ENCODE assay signal across 27 cellular contexts in genomic region chr12:81811778-81812125, GRCh38. TPM values are rescaled to one million over a fixed set of nuclear protein-coding genes. Genes with fewer than 3 reads are reported as not detected.
"Had no signal": no experiment of that assay in that cellular context is flagged by ENCODE, and none has a peak within 500 bp of the region (broad histone marks: within the 10 kb centered on the region; RNA-seq: fewer than 3 reads in every experiment).

No MANE protein-coding gene starts in this region.

- H3K4me1 Mint-ChIP-seq: nephron had no signal

- DNase-seq: activated CD4-positive, alpha-beta T cell treated with anti-CD3 and anti-CD28 coated beads for 4 hours; activated CD4-positive, alpha-beta T cell treated with anti-CD3 and anti-CD28 coated beads, Interleukin-2, amount 50 U/mL, for 4 hours; activated effector memory CD4-positive, alpha-beta T cell treated with anti-CD3 and anti-CD28 coated beads, Interleukin-2, amount 50 U/mL, for 16 hours; activated naive CD4-positive, alpha-beta T cell treated with anti-CD3 and anti-CD28 coated beads for 36 hours; activated naive CD8-positive, alpha-beta T cell treated with anti-CD3 and anti-CD28 coated beads for 36 hours; activated T-cell treated with anti-CD3 and anti-CD28 coated beads for 4 hours; adrenal gland; central memory CD4-positive, alpha-beta T cell; foreskin fibroblast; heart left ventricle; left ventricle myocardium inferior; pancreas; spleen; stimulated activated naive CD4-positive, alpha-beta T cell treated with Interleukin-2 at 50 U/mL for 16 hours; T-helper 1 cell; transverse colon had no signal

- H3K4me1 ChIP-seq: left ventricle myocardium inferior, pancreas, prostate gland, transverse colon had no signal

- H3K4me3 Mint-ChIP-seq: activated naive CD4-positive, alpha-beta T cell treated with anti-CD3 and anti-CD28 coated beads for 36 hours; activated naive CD8-positive, alpha-beta T cell treated with anti-CD3 and anti-CD28 coated beads for 36 hours; activated T-helper 1 cell treated with anti-CD3 and anti-CD28 coated beads, Interleukin-12 subunit alpha, Interleukin-12 subunit beta, Interleukin-2, Interleukin-4 antibody, amounts not matched to agents 30 ng/mL and 10 ng/mL and 1 ng/mL, durations not matched to agents 14 hours and 24 hours and 36 hours; dendritic cell treated with granulocyte-macrophage colony-stimulating factor and Interleukin-4, amounts not matched to agents 40 ng/mL and 50 ng/mL, for 4 days; endodermal cell; nephron; T-helper 2 cell treated with Interferon-gamma antibody and Interleukin-4, amounts not matched to agents 5 μg/mL and 100 μg/mL, for 36 hours had no signal

- FAIRE-seq: islet of Langerhans, pancreas, urothelium cell line had no signal

- H3K9me3 ChIP-seq: adrenal gland, pancreas, prostate gland, transverse colon had no signal

- H3K27ac ChIP-seq: adrenal gland, heart left ventricle, left ventricle myocardium inferior, pancreas, prostate gland, spleen, transverse colon had no signal

- H3K27ac Mint-ChIP-seq: activated naive CD4-positive, alpha-beta T cell treated with anti-CD3 and anti-CD28 coated beads for 36 hours; activated naive CD8-positive, alpha-beta T cell treated with anti-CD3 and anti-CD28 coated beads for 36 hours; activated T-helper 1 cell treated with anti-CD3 and anti-CD28 coated beads, Interleukin-12 subunit alpha, Interleukin-12 subunit beta, Interleukin-2, Interleukin-4 antibody, amounts not matched to agents 30 ng/mL and 10 ng/mL and 1 ng/mL, durations not matched to agents 14 hours and 24 hours and 36 hours; dendritic cell treated with granulocyte-macrophage colony-stimulating factor and Interleukin-4, amounts not matched to agents 40 ng/mL and 50 ng/mL, for 4 days; endodermal cell; nephron; T-helper 2 cell treated with Interferon-gamma antibody and Interleukin-4, amounts not matched to agents 5 μg/mL and 100 μg/mL, for 36 hours had no signal

- ATAC-seq: esophagus mucosa had no signal

- H3K36me3 ChIP-seq: adrenal gland, ascending aorta, heart left ventricle, left ventricle myocardium inferior, pancreas, prostate gland, spleen, transverse colon had no signal

- H3K4me3 ChIP-seq: adrenal gland, ascending aorta, heart left ventricle, left ventricle myocardium inferior, lung, pancreas, prostate gland, spleen, transverse colon had no signal

- H3K27me3 ChIP-seq: adrenal gland, ascending aorta, pancreas, transverse colon had no signal

- H3K9me3 Mint-ChIP-seq: T-helper 2 cell treated with Interferon-gamma antibody and Interleukin-4, amounts not matched to agents 5 μg/mL and 100 μg/mL, for 36 hours had no signal

RNA-seq across cellular contexts. Expression of gene PPFIA2, which starts 52.6 kb away (rescaled TPM):
- total RNA-seq: activated naive CD4-positive, alpha-beta T cell treated with anti-CD3 and anti-CD28 coated beads for 36 hours; activated T-helper 1 cell treated with anti-CD3 and anti-CD28 coated beads, Interleukin-12 subunit alpha, Interleukin-12 subunit beta, Interleukin-2, Interleukin-4 antibody, amounts not matched to agents 30 ng/mL and 10 ng/mL and 1 ng/mL, durations not matched to agents 14 hours and 24 hours and 36 hours; esophagus mucosa had no signal
